ENCODE assay signal across 28 cellular contexts in genomic region chr9:32978051-32978450, GRCh38.
"Had no signal": no experiment of that assay in that cellular context is flagged by ENCODE, and none has a peak within 500 bp of the region (broad histone marks: within the 10 kb centered on the region; RNA-seq: fewer than 3 reads in every experiment).

No MANE protein-coding gene starts in this region.

- H3K27me3 Mint-ChIP-seq: memory B cell; naive thymus-derived CD4-positive, alpha-beta T cell; natural killer cell treated with Interleukin-12 subunit alpha and Interleukin-12 subunit beta and Interleukin-15 and Interleukin-18, amount 100 ng/mL, for 72 hours; stimulated activated naive B cell treated with anti-CD40 and anti-IgM and Interleukin-4, amounts not matched to agents 10 μg/mL and 1 μg/mL and 100 μg/mL, for 72 hours had no signal

- ATAC-seq: mucosa of descending colon; naive thymus-derived CD4-positive, alpha-beta T cell; natural killer cell treated with Interleukin-12 subunit alpha and Interleukin-12 subunit beta and Interleukin-15 and Interleukin-18, amount 100 ng/mL, for 72 hours; pancreas; right cardiac atrium; sciatic nerve; stimulated activated naive B cell treated with anti-CD40 and anti-IgM and Interleukin-4, amounts not matched to agents 10 μg/mL and 1 μg/mL and 100 μg/mL, for 72 hours; stimulated activated naive CD8-positive, alpha-beta T cell treated with anti-CD3 and anti-CD28 coated beads, Interleukin-15, Interleukin-2, amounts not matched to agents 100 U/mL and 50 U/mL, for 24 hours; upper lobe of right lung had no signal

- H3K9me3 Mint-ChIP-seq: memory B cell; naive thymus-derived CD4-positive, alpha-beta T cell; natural killer cell treated with Interleukin-12 subunit alpha and Interleukin-12 subunit beta and Interleukin-15 and Interleukin-18, amount 100 ng/mL, for 72 hours; neural crest cell; stimulated activated naive B cell treated with anti-CD40 and anti-IgM and Interleukin-4, amounts not matched to agents 10 μg/mL and 1 μg/mL and 100 μg/mL, for 72 hours had no signal

- H3K4me1 ChIP-seq: left ventricle myocardium inferior, pancreas, prostate gland, stomach, testis, thyroid gland, transverse colon, upper lobe of right lung had no signal

- H3K9me3 ChIP-seq: left ventricle myocardium inferior, mucosa of descending colon, pancreas, prostate gland, stomach, testis, thyroid gland, transverse colon, upper lobe of right lung had no signal

- H3K4me1 Mint-ChIP-seq: memory B cell; neural crest cell; stimulated activated naive B cell treated with anti-CD40 and anti-IgM and Interleukin-4, amounts not matched to agents 10 μg/mL and 1 μg/mL and 100 μg/mL, for 72 hours had no signal

- DNase-seq: islet precursor cell; left ventricle myocardium inferior; midbrain; mucosa of descending colon; naive thymus-derived CD4-positive, alpha-beta T cell; nucleus accumbens; pancreas; posterior cingulate gyrus; retina; right cardiac atrium; stimulated activated CD4-positive, alpha-beta T cell treated with anti-CD3 and anti-CD28 coated beads, Interleukin-12 subunit alpha, Interleukin-12 subunit beta, amount 100 ng/mL, for 4 hours; stimulated activated CD4-positive, alpha-beta T cell treated with anti-CD3 and anti-CD28 coated beads, Interleukin-15, amount 100 ng/mL, for 24 hours; stimulated activated CD4-positive, alpha-beta T cell treated with anti-CD3 and anti-CD28 coated beads, Interleukin-2, amount 100 ng/mL, for 24 hours; stimulated activated CD4-positive, alpha-beta T cell treated with anti-CD3 and anti-CD28 coated beads, Interleukin-4, amount 100 ng/mL, for 1 hour; stimulated activated naive B cell treated with anti-CD40 and anti-IgM and Interleukin-4, amounts not matched to agents 10 μg/mL and 1 μg/mL and 100 μg/mL, for 72 hours; stimulated activated naive CD8-positive, alpha-beta T cell treated with anti-CD3 and anti-CD28 coated beads, Interleukin-15, Interleukin-2, amounts not matched to agents 100 U/mL and 50 U/mL, for 24 hours; stomach; testis; thyroid gland; transverse colon; upper lobe of right lung had no signal

- H3K27me3 ChIP-seq: pancreas, stomach, testis, thyroid gland, transverse colon, upper lobe of right lung had no signal

- H3K27ac ChIP-seq: left ventricle myocardium inferior, pancreas, prostate gland, skin epidermis, stomach, testis, thyroid gland, transverse colon, upper lobe of right lung had no signal

- H3K4me3 ChIP-seq: left ventricle myocardium inferior, lung, mucosa of descending colon, pancreas, prostate gland, skin epidermis, stomach, testis, thyroid gland, transverse colon, upper lobe of right lung had no signal

- H3K27ac Mint-ChIP-seq: memory B cell; natural killer cell treated with Interleukin-12 subunit alpha and Interleukin-12 subunit beta and Interleukin-15 and Interleukin-18, amount 100 ng/mL, for 72 hours had no signal

- H3K4me3 Mint-ChIP-seq: memory B cell; naive thymus-derived CD4-positive, alpha-beta T cell; natural killer cell treated with Interleukin-12 subunit alpha and Interleukin-12 subunit beta and Interleukin-15 and Interleukin-18, amount 100 ng/mL, for 72 hours; neural crest cell; stimulated activated naive B cell treated with anti-CD40 and anti-IgM and Interleukin-4, amounts not matched to agents 10 μg/mL and 1 μg/mL and 100 μg/mL, for 72 hours had no signal

- H3K36me3 ChIP-seq: prostate gland had no signal
